23 cellular contexts compared by ENCODE assay signal in genomic region chr12:10802587-10802986, GRCh38. TPM values are rescaled to one million over a fixed set of nuclear protein-coding genes. Genes with fewer than 3 reads are reported as not detected.
DNase-seq lines count a peak whose midpoint lies in the region; ATAC-seq and TF ChIP-seq lines count a peak whose summit lies in the region.
"Had no signal": no experiment of that assay in that cellular context is flagged by ENCODE, and none has a peak within 500 bp of the region (broad histone marks: within the 10 kb centered on the region; RNA-seq: fewer than 3 reads in every experiment).

Gene TAS2R7, minus strand, starts transcription at chr12:10802627. Its CDS starts 57 bp downstream, at chr12:10802570.

- H3K4me3 ChIP-seq in mesendoderm (ENCODE audit: low read length) (no peak within 1 kb of the TSS), coronary artery (no peak within 1 kb of the TSS)

- H2AK5ac ChIP-seq in mesendoderm (ENCODE audit: low read length): no peak within 1 kb of the TSS

- H3K27ac Mint-ChIP-seq in activated naive CD4-positive, alpha-beta T cell treated with anti-CD3 and anti-CD28 coated beads, Interleukin-2, amount 50 U/mL, for 24 hours: peak within 1 kb of the TSS; percentile 2
- H3K27ac Mint-ChIP-seq in activated naive CD4-positive, alpha-beta T cell treated with anti-CD3 and anti-CD28 coated beads, Interleukin-2, amount 50 U/mL, for 72 hours: no peak within 1 kb of the TSS
- H3K27ac Mint-ChIP-seq: CD8-positive, alpha-beta memory T cell; T-helper 1 cell treated with Interleukin-12 subunit alpha and Interleukin-12 subunit beta and Interleukin-4 antibody, amounts not matched to agents 30 μg/mL and 1 μg/mL, for 36 hours had no signal

- no peak within 1 kb of the TSS for H3K4me3 Mint-ChIP-seq in activated naive CD4-positive, alpha-beta T cell treated with anti-CD3 and anti-CD28 coated beads, Interleukin-2, amount 50 U/mL, for 24 hours
- H3K4me3 Mint-ChIP-seq: CD8-positive, alpha-beta memory T cell; T-helper 1 cell treated with Interleukin-12 subunit alpha and Interleukin-12 subunit beta and Interleukin-4 antibody, amounts not matched to agents 30 μg/mL and 1 μg/mL, for 36 hours had no signal

- H3K27me3 Mint-ChIP-seq in activated naive CD4-positive, alpha-beta T cell treated with anti-CD3 and anti-CD28 coated beads, Interleukin-2, amount 50 U/mL, for 24 hours: peaks cover 21% of the 10 kb centered on the region

- H3K79me1 ChIP-seq in mesendoderm (ENCODE audit: low read length): no peaks in the 10 kb centered on the region

- no peak within 1 kb of the TSS for H4K5ac ChIP-seq in mesendoderm (ENCODE audit: low read length)

- DNase-seq in activated naive CD4-positive, alpha-beta T cell treated with anti-CD3 and anti-CD28 coated beads, Interleukin-2, amount 50 U/mL, for 72 hours (ENCODE audit: low spot score in 2 of 2): no peak
- DNase-seq in SK-N-DZ (ENCODE audit: low spot score) (peak; percentile 25), mesendoderm (peak; percentile 2), epidermal melanocyte (ENCODE audit: insufficient read length, low spot score) (no peak), coronary artery (ENCODE audit: low spot score) (no peak)
- DNase-seq: Calu3; CD8-positive, alpha-beta memory T cell; Kasumi-1; NCI-H1048; NCI-H1694; NCI-H2081 treated with DMSO at 0.1 percent for 48 hours; NCI-H446 treated with DMSO at 0.1 percent for 48 hours; PC-3; Right ventricle myocardium superior had no signal

- H2BK5ac ChIP-seq in mesendoderm (ENCODE audit: low read length): no peak within 1 kb of the TSS

- no peak within 1 kb of the TSS for H3K4me2 ChIP-seq in mesendoderm (ENCODE audit: low read length)

- no CpG with 5 or more reads among the region's 4 CpGs for WGBS in mesendoderm (ENCODE audit: extremely low coverage, insufficient coverage, low lambda C conversion rate)

- no peaks in the 10 kb centered on the region for H3K4me1 ChIP-seq in mesendoderm (ENCODE audit: control insufficient read depth, low read depth, low read length)

- no peak within 1 kb of the TSS for H3K23ac ChIP-seq in mesendoderm (ENCODE audit: low read length)

- H3K79me2 ChIP-seq in mesendoderm (ENCODE audit: control insufficient read depth, insufficient read depth, low read length): no peaks in the 10 kb centered on the region

- H3K27ac ChIP-seq in mesendoderm (ENCODE audit: low read depth, low read length) (no peak within 1 kb of the TSS), coronary artery (no peak within 1 kb of the TSS)
- H3K27ac ChIP-seq: C4-2B had no signal

- ATAC-seq in activated naive CD4-positive, alpha-beta T cell treated with anti-CD3 and anti-CD28 coated beads, Interleukin-2, amount 50 U/mL, for 72 hours: no peak
- no peak for ATAC-seq in HG03159 (IDR thresholded peaks at IDR 0.05; ENCODE audit: unreplicated experiment)
- ATAC-seq: PC-3 had no signal

- no peaks in the 10 kb centered on the region for H3K36me3 ChIP-seq in mesendoderm (ENCODE audit: control insufficient read depth, insufficient read depth, low read length)

- H2BK15ac ChIP-seq in mesendoderm (replicated peaks; ENCODE audit: low read depth): no peak within 1 kb of the TSS

- no peak within 1 kb of the TSS for H3K9ac ChIP-seq in mesendoderm (ENCODE audit: low read length)

- H3K27me3 ChIP-seq in mesendoderm (ENCODE audit: insufficient read depth, low read length, poor library complexity): no peaks in the 10 kb centered on the region

- H2BK120ac ChIP-seq in mesendoderm (ENCODE audit: low read depth, low read length): no peak within 1 kb of the TSS

- no peak within 1 kb of the TSS for H3K18ac ChIP-seq in mesendoderm (ENCODE audit: low read length)

- H3K4ac ChIP-seq in mesendoderm (ENCODE audit: low read depth, low read length): no peak within 1 kb of the TSS

- H4K8ac ChIP-seq in mesendoderm (ENCODE audit: low read depth, low read length): no peak within 1 kb of the TSS

- no peaks in the 10 kb centered on the region for H3K4me1 Mint-ChIP-seq in activated naive CD4-positive, alpha-beta T cell treated with anti-CD3 and anti-CD28 coated beads, Interleukin-2, amount 50 U/mL, for 24 hours
- H3K4me1 Mint-ChIP-seq: CD8-positive, alpha-beta memory T cell had no signal

- no peak for TF ChIP-seq CTCF in coronary artery (IDR thresholded peaks at IDR 0.05)

- H3K9me3 Mint-ChIP-seq in activated naive CD4-positive, alpha-beta T cell treated with anti-CD3 and anti-CD28 coated beads, Interleukin-2, amount 50 U/mL, for 24 hours: no peaks in the 10 kb centered on the region
- no peaks in the 10 kb centered on the region for H3K9me3 Mint-ChIP-seq in activated naive CD4-positive, alpha-beta T cell treated with anti-CD3 and anti-CD28 coated beads, Interleukin-2, amount 50 U/mL, for 72 hours
- H3K9me3 Mint-ChIP-seq: CD8-positive, alpha-beta memory T cell; T-helper 1 cell treated with Interleukin-12 subunit alpha and Interleukin-12 subunit beta and Interleukin-4 antibody, amounts not matched to agents 30 μg/mL and 1 μg/mL, for 36 hours had no signal

- H3K36me3 Mint-ChIP-seq in activated naive CD4-positive, alpha-beta T cell treated with anti-CD3 and anti-CD28 coated beads, Interleukin-2, amount 50 U/mL, for 24 hours: no peaks in the 10 kb centered on the region
- no peaks in the 10 kb centered on the region for H3K36me3 Mint-ChIP-seq in activated naive CD4-positive, alpha-beta T cell treated with anti-CD3 and anti-CD28 coated beads, Interleukin-2, amount 50 U/mL, for 72 hours

- H3K56ac ChIP-seq in mesendoderm (ENCODE audit: low read length): no peak within 1 kb of the TSS

RNA-seq across cellular contexts. Expression of gene TAS2R7, which starts in this region (rescaled TPM):
- not detected for total RNA-seq in activated naive CD4-positive, alpha-beta T cell treated with anti-CD3 and anti-CD28 coated beads, Interleukin-2, amount 50 U/mL, for 72 hours
- polyA plus RNA-seq in SK-N-DZ (2014; cell fraction: cytosol; rRNA removed): not detected in 2 replicates
- polyA plus RNA-seq in SK-N-DZ (2014; cell fraction: nucleus; rRNA removed): 0.24 TPM in 1 of 2 replicates, not detected in the other
- not detected for polyA plus RNA-seq in mesendoderm (2013, experiment 1 of 2)
- not detected for polyA plus RNA-seq in mesendoderm (2013, experiment 2 of 2)
- total RNA-seq: Calu3; CD8-positive, alpha-beta memory T cell; Daoy; H4; MCF 10A; PC-3; Right ventricle myocardium superior; RPMI7951; SK-MEL-5 had no signal
- polyA plus RNA-seq: CD8-positive, alpha-beta memory T cell had no signal

Comparison
In these comparisons a context has a peak if more than half of its experiments do, and no peak if none do; other contexts are left out.
1. DNase-seq: peak in SK-N-DZ (single experiment) and mesendoderm (single experiment); none in activated naive CD4-positive, alpha-beta T cell treated with anti-CD3 and anti-CD28 coated beads, Interleukin-2, amount 50 U/mL, for 72 hours (0 of 2), epidermal melanocyte (single experiment) and coronary artery (single experiment).